Comparison of ENCODE assay signal across 12 cellular contexts in the genomic region with DNA sequence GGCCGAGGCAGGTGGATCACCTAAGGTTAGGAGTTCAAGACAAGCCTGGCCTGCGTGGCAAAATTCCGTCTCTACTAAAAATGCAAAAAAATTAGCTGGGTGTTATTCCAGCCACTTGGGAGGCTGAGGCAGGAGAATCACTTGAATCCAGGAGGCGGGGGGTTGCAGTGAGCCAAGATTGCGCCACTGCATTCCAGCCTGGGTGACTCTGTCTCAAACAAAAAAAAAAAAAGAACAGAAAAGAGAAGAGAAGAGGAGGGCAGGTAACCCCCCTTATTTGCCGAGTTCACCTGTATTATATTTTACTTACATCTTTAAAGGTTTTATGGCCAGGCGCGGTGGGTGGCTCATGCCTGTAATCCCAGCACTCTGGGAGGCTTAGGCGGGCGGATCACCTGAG.
DNase-seq lines count a peak whose midpoint lies in the region; ATAC-seq, FAIRE-seq and TF ChIP-seq lines count a peak whose summit lies in the region.
"Had no signal": no experiment of that assay in that cellular context is flagged by ENCODE, and none has a peak within 500 bp of the region (broad histone marks: within the 10 kb centered on the region; RNA-seq: fewer than 3 reads in every experiment).

No MANE protein-coding gene starts in this region.

- intact Hi-C loops in Caco-2 (cut with micrococcal nuclease; ENCODE audit: unreplicated experiment) (no loop called here), HepG2 (cut with micrococcal nuclease; ENCODE audit: unreplicated experiment) (no loop called here)

- peaks cover 50% of the 10 kb centered on the region for H3K4me1 ChIP-seq in Caco-2
- peaks cover 66% of the 10 kb centered on the region for H3K4me1 ChIP-seq in SJSA1 (replicated peaks)
- H3K4me1 ChIP-seq in esophagus (ENCODE audit: control insufficient read depth in 2 of 2, insufficient read depth in 2 of 2, low read length in 1 of 2), result peaks cover 0 to 12% of the 10 kb centered on the region in 2 donors
- peaks cover 46 to 61% (median 54%) of the 10 kb centered on the region in 3 donors for H3K4me1 ChIP-seq in skeletal muscle tissue (ENCODE audit: control insufficient read depth in 3 of 3, insufficient read depth in 3 of 3, low read length in 3 of 3)
- peaks cover 28% of the 10 kb centered on the region for H3K4me1 ChIP-seq in HepG2 (ENCODE audit: insufficient read depth, low read length)

- in situ Hi-C loops in HepG2 (cut with HindIII; ENCODE audit: extremely low pct_ligation_motif_present, low pct_unique_long_range_greater_than_20kb), result no loop called here

- TF ChIP-seq EP300 in HepG2 (IDR thresholded peaks at IDR 0.05; ENCODE audit: low read depth in 2 of 2, low read length in 2 of 2), result no peak
- no peak for TF ChIP-seq EP300 in HepG2 (CRISPR knock-in tag; IDR thresholded peaks at IDR 0.05; ENCODE audit: borderline replicate concordance)

- 89 to 92% methylated on average over 10 of the region's 10 CpGs for WGBS in esophagus, 2 donors
- WGBS in HepG2 (ENCODE audit: low lambda C conversion rate), result 94% methylated on average over 10 of the region's 10 CpGs

- H3K9ac ChIP-seq in skeletal muscle tissue (ENCODE audit: low read depth in 1 of 3, low read length in 3 of 3) (no peak overlapping the region), HepG2 (ENCODE audit: insufficient read depth, low read depth, low read length) (no peak overlapping the region)

- H3K4me3 Mint-ChIP-seq in Caco-2 (ENCODE audit: unreplicated experiment), result no peak overlapping the region

- H3K36me3 ChIP-seq in Caco-2 (ENCODE audit: control insufficient read depth, insufficient read depth, low read length) (no peaks in the 10 kb centered on the region), SJSA1 (peaks cover 31% of the 10 kb centered on the region), esophagus (ENCODE audit: control insufficient read depth in 2 of 2, insufficient read depth in 2 of 2, low read length in 1 of 2) (peaks cover 0 to 6% of the 10 kb centered on the region in 2 donors), skeletal muscle tissue (ENCODE audit: control insufficient read depth in 3 of 3, insufficient read depth in 3 of 3, low read length in 3 of 3) (peaks cover 0 to 9% (median 7%) of the 10 kb centered on the region in 3 donors), HepG2 (replicated peaks in 1 of 2; ENCODE audit: control insufficient read depth in 1 of 2, insufficient read depth in 2 of 2, low read length in 2 of 2) (peaks cover 1 to 28% of the 10 kb centered on the region in 2 experiments; a peak in 4 of 5 replicates)

- no peak for ATAC-seq in HepG2
- ATAC-seq in HG02885 (IDR thresholded peaks at IDR 0.05; ENCODE audit: poor library complexity, unreplicated experiment), result no peak
- ATAC-seq: right lobe of liver had no signal

- no peak for TF ChIP-seq POLR2A in HepG2 (IDR thresholded peaks at IDR 0.05; ENCODE audit: insufficient read depth in 1 of 2, low read depth in 2 of 2, low read length in 2 of 2)

- H3K9me3 Mint-ChIP-seq in Caco-2 (ENCODE audit: unreplicated experiment), result no peaks in the 10 kb centered on the region

- peaks cover 3% of the 10 kb centered on the region for H3K79me2 ChIP-seq in HepG2 (ENCODE audit: insufficient read depth, low read length)

- H3K9me3 ChIP-seq in Caco-2 (no peaks in the 10 kb centered on the region), SJSA1 (replicated peaks) (no peaks in the 10 kb centered on the region), esophagus (ENCODE audit: control insufficient read depth in 2 of 2, insufficient read depth in 1 of 2, low read depth in 1 of 2, low read length in 1 of 2) (no peaks in the 10 kb centered on the region), skeletal muscle tissue (ENCODE audit: control insufficient read depth in 3 of 3, low read length in 3 of 3) (no peaks in the 10 kb centered on the region), HepG2 (ENCODE audit: low read length) (no peaks in the 10 kb centered on the region)
- H3K9me3 ChIP-seq: right lobe of liver had no signal

- peak overlapping the region; percentile 71 for H3K27ac Mint-ChIP-seq in Caco-2 (ENCODE audit: unreplicated experiment)

- peaks cover 19% of the 10 kb centered on the region for H3K4me1 Mint-ChIP-seq in Caco-2 (ENCODE audit: low read depth, unreplicated experiment)

- FAIRE-seq in HepG2 (lab: Jason Lieb, UNC), result no peak
- FAIRE-seq: keratinocyte had no signal

- H3K27me3 Mint-ChIP-seq in Caco-2 (ENCODE audit: insufficient read depth, unreplicated experiment), result no peaks in the 10 kb centered on the region

- no peak overlapping the region for H2AFZ ChIP-seq in HepG2 (ENCODE audit: low read length)

- no peak for TF ChIP-seq RAD21 in HepG2 (CRISPR knock-in tag; IDR thresholded peaks at IDR 0.05)

- H3K36me3 Mint-ChIP-seq in Caco-2 (ENCODE audit: insufficient read depth, unreplicated experiment), result peaks cover 31% of the 10 kb centered on the region

- H3K4me3 ChIP-seq in Caco-2 (ENCODE audit: low read depth, low read length) (no peak overlapping the region), SJSA1 (no peak overlapping the region), esophagus (ENCODE audit: low read depth in 1 of 2, low read length in 2 of 2) (no peak overlapping the region), skeletal muscle tissue (ENCODE audit: low read length in 3 of 3) (no peak overlapping the region), HepG2 (replicated peaks in 1 of 3; ENCODE audit: insufficient read depth in 1 of 3, low read depth in 2 of 3, low read length in 3 of 3) (no peak overlapping the region)
- H3K4me3 ChIP-seq: right lobe of liver had no signal

- no peaks in the 10 kb centered on the region for H4K20me1 ChIP-seq in HepG2 (ENCODE audit: insufficient read depth, low read length)

- BruUV-seq in Caco-2 (replicated peaks; lab: Mats Ljungman, UMichigan), result no TSS peak
- BruUV-seq in HepG2 (replicated peaks; lab: Mats Ljungman, UMichigan), result no TSS peak

- H3K27me3 ChIP-seq in Caco-2 (replicated peaks; ENCODE audit: control insufficient read depth, insufficient read depth, low read length) (no peaks in the 10 kb centered on the region), SJSA1 (replicated peaks) (no peaks in the 10 kb centered on the region), esophagus (ENCODE audit: control insufficient read depth in 1 of 2, insufficient read depth in 2 of 2, low read length in 2 of 2) (no peaks in the 10 kb centered on the region), skeletal muscle tissue (ENCODE audit: control insufficient read depth in 3 of 3, insufficient read depth in 3 of 3, low read length in 3 of 3) (no peaks in the 10 kb centered on the region), HepG2 (ENCODE audit: control insufficient read depth in 1 of 2, insufficient read depth in 2 of 2, low read length in 2 of 2) (no peaks in the 10 kb centered on the region)
- H3K27me3 ChIP-seq: right lobe of liver had no signal

- POLR2A ChIA-PET in Caco-2 (lab: Charles Lee) (no interaction called here), HepG2 (lab: Yijun Ruan, JAX) (no interaction called here)

- CTCF ChIA-PET in Caco-2 (lab: Charles Lee) (interaction anchor here (1.2 kb wide), 1 partner anchor 24 kb away, joined by 3 read pairs; no protein-coding TSS in a partner anchor), HepG2 (lab: Yijun Ruan, JAX; ENCODE audit: low intra/inter-chr PET ratio, low total read pairs) (no interaction called here)

- TF ChIP-seq CTCF in Caco-2 (IDR thresholded peaks at IDR 0.05; ENCODE audit: insufficient read depth in 1 of 2, low read depth in 1 of 2, low read length in 1 of 2, severe bottlenecking in 1 of 2, unreplicated experiment in 1 of 2), result no peak
- TF ChIP-seq CTCF in HepG2 (CRISPR knock-in tag; IDR thresholded peaks at IDR 0.05), result no peak

- H3K27ac ChIP-seq in SJSA1 (peak overlapping the region; percentile 42; the same call in 1 of the 2 replicates), esophagus (ENCODE audit: low read depth in 2 of 2, low read length in 1 of 2) (peak overlapping the region; percentile 40 to 79), skeletal muscle tissue (ENCODE audit: low read depth, low read length) (peak overlapping the region; percentile 60), HepG2 (ENCODE audit: extremely low read length, insufficient read depth, low read length) (no peak overlapping the region)

- DNase-seq in Caco-2, result peak; percentile 53 to 57
- no peak for DNase-seq in SJSA1 (ENCODE audit: low read depth in 1 of 2, low spot score in 2 of 2)
- no peak for DNase-seq in dedifferentiated amniotic fluid mesenchymal stem cell (ENCODE audit: extremely low spot score)
- no peak for DNase-seq in pons (ENCODE audit: low spot score)
- no peak for DNase-seq in HepG2 (ENCODE audit: low spot score)
- DNase-seq: NCI-H2029, right lobe of liver, RPMI8226 had no signal

- no peak overlapping the region for H3K4me2 ChIP-seq in HepG2 (ENCODE audit: low read depth, low read length)

TF ChIP-seq in HepG2, 621 proteins besides CTCF, POLR2A, EP300 and RAD21 (continues in another document):
- TF ChIP-seq HOXA9 (CRISPR knock-in tag; IDR thresholded peaks at IDR 0.05; ENCODE audit: borderline replicate concordance) (no peak), KAT7 (CRISPR knock-in tag; IDR thresholded peaks at IDR 0.05; ENCODE audit: borderline replicate concordance) (no peak), ATF7 (IDR thresholded peaks at IDR 0.05) (no peak), ATF7 (CRISPR knock-in tag; IDR thresholded peaks at IDR 0.05) (no peak), REL (CRISPR knock-in tag; conservative IDR thresholded peaks at IDR 0.05) (no peak), BATF2 (CRISPR knock-in tag; IDR thresholded peaks at IDR 0.05) (no peak), PPARG (CRISPR knock-in tag; conservative IDR thresholded peaks at IDR 0.05) (no peak), ZFP62 (CRISPR knock-in tag; IDR thresholded peaks at IDR 0.05) (no peak), IRX3 (CRISPR knock-in tag; IDR thresholded peaks at IDR 0.05; ENCODE audit: borderline replicate concordance, low read depth) (no peak), NCOR1 (IDR thresholded peaks at IDR 0.05; ENCODE audit: borderline replicate concordance, low read length) (no peak), ZNF274 (CRISPR knock-in tag; IDR thresholded peaks at IDR 0.05) (no peak), HNRNPLL (IDR thresholded peaks at IDR 0.05; ENCODE audit: low read depth, low read length, poor library complexity, severe bottlenecking) (no peak), ZNF260 (CRISPR knock-in tag; IDR thresholded peaks at IDR 0.05; ENCODE audit: borderline replicate concordance, low read depth) (no peak), ZNF720 (CRISPR knock-in tag; IDR thresholded peaks at IDR 0.05) (no peak), PCBP2 (optimal IDR thresholded peaks at IDR 0.05; ENCODE audit: low read depth, low read length, poor library complexity, severe bottlenecking) (no peak), HDAC2 (CRISPR knock-in tag; IDR thresholded peaks at IDR 0.05) (no peak)

Comparison
In these comparisons a context has a peak if more than half of its experiments do, and no peak if none do; other contexts are left out.
1. DNase-seq: peak in Caco-2 (2 of 2); none in SJSA1 (0 of 2), dedifferentiated amniotic fluid mesenchymal stem cell (single experiment), pons (single experiment) and HepG2 (single experiment).